Comparison of ENCODE assay signal across 12 cellular contexts in genomic region chr3:8499181-8499611, GRCh38. TPM values are rescaled to one million over a fixed set of nuclear protein-coding genes. Genes with fewer than 3 reads are reported as not detected.
DNase-seq lines count a peak whose midpoint lies in the region; ATAC-seq, FAIRE-seq and TF ChIP-seq lines count a peak whose summit lies in the region.
"Had no signal": no experiment of that assay in that cellular context is flagged by ENCODE, and none has a peak within 500 bp of the region (broad histone marks: within the 10 kb centered on the region; RNA-seq: fewer than 3 reads in every experiment).

No MANE protein-coding gene starts in this region.

- no peak overlapping the region for H3K23ac ChIP-seq in H9 (ENCODE audit: insufficient read length, low read depth, low read length)

- no peak overlapping the region for H4K91ac ChIP-seq in H9 (ENCODE audit: insufficient read length, low read depth, low read length)

- no peak overlapping the region for H3K18ac ChIP-seq in H9 (ENCODE audit: insufficient read length, low read depth, low read length)

- intact Hi-C loops in pancreas (cut with DNase I), result no loop called here

- H3K23me2 ChIP-seq in H9 (ENCODE audit: insufficient read length, low read depth, low read length, poor library complexity, severe bottlenecking), result no peaks in the 10 kb centered on the region

- H2BK20ac ChIP-seq in H9 (ENCODE audit: low read depth, low read length, poor library complexity, severe bottlenecking), result no peak overlapping the region

- no peak for FAIRE-seq in pancreas (lab: Jason Lieb, UNC)

- no peaks in the 10 kb centered on the region for H3K79me2 ChIP-seq in H9 (ENCODE audit: insufficient read depth, low read length)

- H2BK15ac ChIP-seq in H9 (ENCODE audit: low read depth, low read length), result no peak overlapping the region

- H4K8ac ChIP-seq in H9 (replicated peaks; ENCODE audit: insufficient read length, low read depth, low read length), result no peak overlapping the region

- H3K4me3 Mint-ChIP-seq in H9, result peak overlapping the region; percentile 16 to 43; a peak in 3 of 5 replicates
- H3K4me3 Mint-ChIP-seq in activated CD4-positive, alpha-beta memory T cell treated with anti-CD3 and anti-CD28 coated beads, Interleukin-2, amount 10 ng/mL, durations not matched to agents 7 days and 5 days, result no peak overlapping the region
- H3K4me3 Mint-ChIP-seq: central memory CD8-positive, alpha-beta T cell had no signal

- H2AK5ac ChIP-seq in H9 (ENCODE audit: insufficient read length, low read length), result no peak overlapping the region

- ATAC-seq in pancreas, result peak in 2 of 4 donors; percentile 2 to 6
- ATAC-seq in GM21825 (IDR thresholded peaks at IDR 0.05; ENCODE audit: unreplicated experiment), result no peak
- ATAC-seq: activated CD4-positive, CD25-positive, alpha-beta regulatory T cell treated with anti-CD3 and anti-CD28 coated beads, Interleukin-2, amount 50 U/mL, for 24 hours; naive thymus-derived CD4-positive, alpha-beta T cell had no signal

- H3K56ac ChIP-seq in H9 (ENCODE audit: insufficient read length, low read depth, low read length), result no peak overlapping the region

- no peaks in the 10 kb centered on the region for H4K20me1 ChIP-seq in H9 (ENCODE audit: control insufficient read depth, insufficient read depth, insufficient read length)

- H3K27ac Mint-ChIP-seq in H9, result peak overlapping the region; percentile 97 to 100 (median 97)
- H3K27ac Mint-ChIP-seq in activated CD4-positive, alpha-beta memory T cell treated with anti-CD3 and anti-CD28 coated beads, Interleukin-2, amount 10 ng/mL, durations not matched to agents 7 days and 5 days, result no peak overlapping the region
- H3K27ac Mint-ChIP-seq: naive thymus-derived CD4-positive, alpha-beta T cell had no signal

- no peak overlapping the region for H2BK120ac ChIP-seq in H9 (ENCODE audit: low read depth, low read length, poor library complexity, severe bottlenecking)

- no peak overlapping the region for H3K14ac ChIP-seq in H9 (ENCODE audit: insufficient read depth, low read length)

- H3K9me3 ChIP-seq in H9 (ENCODE audit: control insufficient read depth, low read depth, low read length) (no peaks in the 10 kb centered on the region), SJCRH30 (replicated peaks) (peaks cover 9% of the 10 kb centered on the region; the same call in 1 of the 2 replicates), pancreas (no peaks in the 10 kb centered on the region)

- H3K36me3 ChIP-seq in SJCRH30 (no peaks in the 10 kb centered on the region; the same call in 1 of the 2 replicates), pancreas (no peaks in the 10 kb centered on the region)

- H3K9ac ChIP-seq in H9 (ENCODE audit: extremely low read depth, insufficient read length, low read length), result no peak overlapping the region

- no peak overlapping the region for H2BK5ac ChIP-seq in H9 (ENCODE audit: insufficient read length, low read length)

- H3K79me1 ChIP-seq in H9 (ENCODE audit: insufficient read depth, low read depth, low read length, poor library complexity, severe bottlenecking), result no peaks in the 10 kb centered on the region

- H3K27me3 Mint-ChIP-seq in H9 (ENCODE audit: low read depth), result no peaks in the 10 kb centered on the region
- H3K27me3 Mint-ChIP-seq in activated CD4-positive, alpha-beta memory T cell treated with anti-CD3 and anti-CD28 coated beads, Interleukin-2, amount 10 ng/mL, durations not matched to agents 7 days and 5 days, result peaks cover 10% of the 10 kb centered on the region
- H3K27me3 Mint-ChIP-seq: central memory CD8-positive, alpha-beta T cell had no signal

- H3T11ph ChIP-seq in H9 (ENCODE audit: low read length), result no peak overlapping the region

- CTCF ChIA-PET in activated CD4-positive, alpha-beta memory T cell treated with anti-CD3 and anti-CD28 coated beads, Interleukin-2, amount 10 ng/mL, durations not matched to agents 7 days and 5 days (lab: Charles Lee), result interaction anchor here (0.7 kb wide), 1 partner anchor 252 kb away, joined by 4 read pairs; no protein-coding TSS in a partner anchor

- H4K5ac ChIP-seq in H9 (ENCODE audit: insufficient read length, low read depth, low read length), result no peak overlapping the region

- H3K36me3 Mint-ChIP-seq in H9 (ENCODE audit: insufficient read depth in 1 of 3, low read depth in 3 of 3), result peaks cover 4 to 26% (median 5%) of the 10 kb centered on the region in 3 experiments; a peak in 6 of 7 replicates
- no peaks in the 10 kb centered on the region for H3K36me3 Mint-ChIP-seq in activated CD4-positive, alpha-beta memory T cell treated with anti-CD3 and anti-CD28 coated beads, Interleukin-2, amount 10 ng/mL, durations not matched to agents 7 days and 5 days (ENCODE audit: low read depth)
- H3K36me3 Mint-ChIP-seq: naive thymus-derived CD4-positive, alpha-beta T cell had no signal

- H3K4me1 ChIP-seq in H9 (ENCODE audit: insufficient read depth, low read length) (peaks cover 18% of the 10 kb centered on the region), SJCRH30 (peaks cover 57% of the 10 kb centered on the region), pancreas (peaks cover 0 to 39% (median 3%) of the 10 kb centered on the region in 3 donors)

- H3K9me3 Mint-ChIP-seq in H9, result peaks cover 0 to 2% of the 10 kb centered on the region in 2 experiments; a peak in 2 of 5 replicates
- no peaks in the 10 kb centered on the region for H3K9me3 Mint-ChIP-seq in activated CD4-positive, alpha-beta memory T cell treated with anti-CD3 and anti-CD28 coated beads, Interleukin-2, amount 10 ng/mL, durations not matched to agents 7 days and 5 days
- H3K9me3 Mint-ChIP-seq: central memory CD8-positive, alpha-beta T cell; naive thymus-derived CD4-positive, alpha-beta T cell had no signal

- TF ChIP-seq CTCF in H9 (conservative IDR thresholded peaks at IDR 0.05), result no peak
- no peak for TF ChIP-seq CTCF in pancreas (IDR thresholded peaks at IDR 0.05)
- no peak for TF ChIP-seq CTCF in coronary artery (IDR thresholded peaks at IDR 0.05)

- no peak overlapping the region for H2AFZ ChIP-seq in H9 (ENCODE audit: low read length)

- no CpG with 5 or more reads among the region's 1 CpG for WGBS in H9 (ENCODE audit: extremely low coverage, insufficient read length, low lambda C conversion rate)
- 27 to 36% methylated on average over 1 of the region's 1 CpG for WGBS in pancreas, 2 donors

- POLR2A ChIA-PET in activated CD4-positive, alpha-beta memory T cell treated with anti-CD3 and anti-CD28 coated beads, Interleukin-2, amount 10 ng/mL, durations not matched to agents 7 days and 5 days (lab: Charles Lee), result no interaction called here

- peaks cover 70 to 81% of the 10 kb centered on the region in 2 experiments for H3K4me1 Mint-ChIP-seq in H9
- H3K4me1 Mint-ChIP-seq in activated CD4-positive, alpha-beta memory T cell treated with anti-CD3 and anti-CD28 coated beads, Interleukin-2, amount 10 ng/mL, durations not matched to agents 7 days and 5 days, result peaks cover 15% of the 10 kb centered on the region

- DNase-seq in H9, result peak; percentile 78
- DNase-seq in SJCRH30, result peak; percentile 84 to 95
- peak; percentile 56 for DNase-seq in glomerular visceral epithelial cell (ENCODE audit: extremely low spot score)
- DNase-seq in pancreas, result peak in 2 of 6 donors; percentile 16 to 34
- no peak for DNase-seq in coronary artery (ENCODE audit: low spot score)
- no peak for DNase-seq in activated CD4-positive, alpha-beta memory T cell treated with anti-CD3 and anti-CD28 coated beads, Interleukin-2, amount 10 ng/mL, durations not matched to agents 7 days and 5 days
- DNase-seq in RPMI8226, result no peak
- DNase-seq: naive thymus-derived CD4-positive, alpha-beta T cell; NCI-H1694 had no signal

- H3K27me3 ChIP-seq in H9 (ENCODE audit: insufficient read depth, low read length) (no peaks in the 10 kb centered on the region), SJCRH30 (no peaks in the 10 kb centered on the region), pancreas (no peaks in the 10 kb centered on the region)

- no peak overlapping the region for H2BK12ac ChIP-seq in H9 (ENCODE audit: insufficient read length, low read depth, low read length)

- H3K4ac ChIP-seq in H9 (ENCODE audit: low read depth, low read length), result no peak overlapping the region

- H3K4me2 ChIP-seq in H9 (ENCODE audit: insufficient read depth, insufficient read length, low read length), result peak overlapping the region; percentile 1

- H3K4me3 ChIP-seq in SJCRH30 (no peak overlapping the region), pancreas (no peak overlapping the region), coronary artery (no peak overlapping the region)

- H3K27ac ChIP-seq in H9 (ENCODE audit: insufficient read length, low read depth, low read length) (peak overlapping the region; percentile 79), SJCRH30 (peak overlapping the region; percentile 98), pancreas (peak overlapping the region; percentile 68 to 96 (median 82)), coronary artery (peak overlapping the region in 1 of 2 donors; percentile 47)

RNA-seq across cellular contexts. Expression of gene LMCD1, which starts 2.4 kb away (rescaled TPM):
- 19.2 and 22.1 TPM in 2 replicates for total RNA-seq in H9 (2021)
- 59.6 and 69.8 TPM in 2 replicates for total RNA-seq in SJCRH30 (2014; rRNA removed; shearing (Covaris generic))
- 10 to 100 TPM; 14.4 to 32.0 (median 17.4) TPM for total RNA-seq in pancreas
- 10 to 100 TPM; 14.0 to 39.4 TPM for polyA plus RNA-seq in pancreas
- 1 to 10 TPM; 3.0 to 4.3 TPM for total RNA-seq in activated CD4-positive, alpha-beta memory T cell treated with anti-CD3 and anti-CD28 coated beads, Interleukin-2, amount 10 ng/mL, durations not matched to agents 7 days and 5 days
- polyA plus RNA-seq: naive thymus-derived CD4-positive, alpha-beta T cell had no signal

Comparison
In these comparisons a context has a peak if more than half of its experiments do, and no peak if none do; other contexts are left out.
1. DNase-seq: peak in H9 (single experiment), SJCRH30 (2 of 2) and glomerular visceral epithelial cell (single experiment); none in coronary artery (single experiment), activated CD4-positive, alpha-beta memory T cell treated with anti-CD3 and anti-CD28 coated beads, Interleukin-2, amount 10 ng/mL, durations not matched to agents 7 days and 5 days (single experiment) and RPMI8226 (single experiment).